18 cellular contexts compared by ENCODE assay signal in the genomic region with DNA sequence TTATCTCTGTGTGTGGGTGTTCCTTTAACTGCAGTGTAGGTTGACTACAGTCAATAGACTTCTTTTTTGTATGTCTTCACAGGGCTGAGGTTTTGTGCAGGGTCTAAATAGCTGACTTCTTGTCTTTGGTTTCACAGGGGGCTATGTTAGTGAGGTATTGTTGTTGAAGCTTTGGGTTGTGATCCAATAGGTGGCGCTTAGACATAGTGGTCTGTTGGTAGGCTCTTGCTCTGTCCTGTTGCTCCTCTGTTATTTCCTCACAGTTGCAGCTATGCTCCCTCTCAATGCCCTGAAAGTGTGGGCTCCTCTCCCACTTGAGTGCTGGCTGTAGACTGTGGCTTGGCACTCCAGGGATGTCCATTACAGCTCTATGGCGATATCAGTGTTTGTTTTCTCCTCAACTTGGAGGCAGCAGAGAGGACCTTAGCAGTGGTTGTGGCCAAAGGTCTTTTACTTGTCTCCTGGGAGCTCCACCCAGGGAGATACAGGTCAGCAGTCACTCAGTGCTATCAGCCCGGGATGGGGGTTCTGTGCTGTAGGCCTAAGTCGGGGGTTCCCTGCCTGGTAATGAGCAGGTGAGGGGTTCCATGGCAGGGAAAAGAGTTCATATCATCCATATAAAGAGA. TPM values are rescaled to one million over a fixed set of nuclear protein-coding genes. Genes with fewer than 3 reads are reported as not detected.
DNase-seq lines count a peak whose midpoint lies in the region; ATAC-seq and TF ChIP-seq lines count a peak whose summit lies in the region.
"Had no signal": no experiment of that assay in that cellular context is flagged by ENCODE, and none has a peak within 500 bp of the region (broad histone marks: within the 10 kb centered on the region; RNA-seq: fewer than 3 reads in every experiment).

No MANE protein-coding gene starts in this region.

- H2BK15ac ChIP-seq in mesendoderm (replicated peaks; ENCODE audit: low read depth): no peak overlapping the region

- no peak overlapping the region for H3K4me3 ChIP-seq in NT2/D1 (ENCODE audit: insufficient read length, low read depth)
- no peak overlapping the region for H3K4me3 ChIP-seq in mesendoderm (ENCODE audit: low read length)
- no peak overlapping the region for H3K4me3 ChIP-seq in body of pancreas
- H3K4me3 ChIP-seq: PC-9, SJSA1 had no signal

- TF ChIP-seq CTCF in endothelial cell (IDR thresholded peaks at IDR 0.05; ENCODE audit: unreplicated experiment): no peak
- TF ChIP-seq CTCF in body of pancreas (IDR thresholded peaks at IDR 0.05): no peak

- H3K4me1 ChIP-seq in NT2/D1 (ENCODE audit: insufficient read depth, insufficient read length) (no peaks in the 10 kb centered on the region), mesendoderm (ENCODE audit: control insufficient read depth, low read depth, low read length) (no peaks in the 10 kb centered on the region), body of pancreas (no peaks in the 10 kb centered on the region)
- H3K4me1 ChIP-seq: Caco-2, SJSA1 had no signal

- H3K56ac ChIP-seq in mesendoderm (ENCODE audit: low read length): no peak overlapping the region

- H3K36me3 ChIP-seq in NT2/D1 (ENCODE audit: insufficient read depth, insufficient read length, low read length): no peaks in the 10 kb centered on the region
- no peaks in the 10 kb centered on the region for H3K36me3 ChIP-seq in mesendoderm (ENCODE audit: control insufficient read depth, insufficient read depth, low read length)
- no peaks in the 10 kb centered on the region for H3K36me3 ChIP-seq in body of pancreas (replicated peaks in 1 of 2; ENCODE audit: insufficient read depth in 1 of 2, low read depth in 2 of 2)
- H3K36me3 ChIP-seq: SJSA1 had no signal

- H4K5ac ChIP-seq in mesendoderm (ENCODE audit: low read length): no peak overlapping the region

- no peaks in the 10 kb centered on the region for H3K79me2 ChIP-seq in mesendoderm (ENCODE audit: control insufficient read depth, insufficient read depth, low read length)

- no peak overlapping the region for H3K23ac ChIP-seq in mesendoderm (ENCODE audit: low read length)

- no peak overlapping the region for H3K4me3 Mint-ChIP-seq in endothelial cell (ENCODE audit: unreplicated experiment)

- H2BK5ac ChIP-seq in mesendoderm (ENCODE audit: low read length): no peak overlapping the region

- intact Hi-C loops in body of pancreas (cut with DNase I): no loop called here

- H4K8ac ChIP-seq in mesendoderm (ENCODE audit: low read depth, low read length): no peak overlapping the region

- H3K18ac ChIP-seq in mesendoderm (ENCODE audit: low read length): no peak overlapping the region

- H3K9me3 Mint-ChIP-seq in endothelial cell (ENCODE audit: unreplicated experiment): no peaks in the 10 kb centered on the region

- peak; percentile 66 for DNase-seq in ELF-1 (ENCODE audit: low read depth, low spot score)
- peak; percentile 2 for DNase-seq in NT2/D1 (ENCODE audit: low read depth, low spot score)
- peak; percentile 2 for DNase-seq in endothelial cell (ENCODE audit: low spot score)
- peak; percentile 60 for DNase-seq in mesendoderm
- no peak for DNase-seq in body of pancreas
- DNase-seq in EL: no peak
- DNase-seq: Caco-2, DMS153, NCI-H1048, NCI-H146, NCI-H345, NCI-H526, PC-9, T-helper 1 cell had no signal

- H2BK120ac ChIP-seq in mesendoderm (ENCODE audit: low read depth, low read length): no peak overlapping the region

- no CpG with 5 or more reads among the region's 4 CpGs for WGBS in mesendoderm (ENCODE audit: extremely low coverage, insufficient coverage, low lambda C conversion rate)
- 66 to 83% methylated on average over 4 of the region's 4 CpGs for WGBS in body of pancreas, 2 donors

- H3K4ac ChIP-seq in mesendoderm (ENCODE audit: low read depth, low read length): no peak overlapping the region

- no peak overlapping the region for H2AK5ac ChIP-seq in mesendoderm (ENCODE audit: low read length)

- H3K4me1 Mint-ChIP-seq in endothelial cell (ENCODE audit: unreplicated experiment): no peaks in the 10 kb centered on the region

- H3K27ac ChIP-seq in mesendoderm (ENCODE audit: low read depth, low read length) (no peak overlapping the region), body of pancreas (no peak overlapping the region)
- H3K27ac ChIP-seq: KMS-11, PC-9, SJSA1 had no signal

- H3K27me3 Mint-ChIP-seq in endothelial cell (ENCODE audit: unreplicated experiment): no peaks in the 10 kb centered on the region

- no peak overlapping the region for H3K4me2 ChIP-seq in mesendoderm (ENCODE audit: low read length)
- H3K4me2 ChIP-seq: KMS-11, PC-9 had no signal

- no peaks in the 10 kb centered on the region for H3K9me3 ChIP-seq in NT2/D1 (ENCODE audit: insufficient read depth, low read length)
- no peaks in the 10 kb centered on the region for H3K9me3 ChIP-seq in body of pancreas
- H3K9me3 ChIP-seq: SJSA1 had no signal

- ATAC-seq in body of pancreas (no peak), GM19455 (IDR thresholded peaks at IDR 0.05; ENCODE audit: unreplicated experiment) (no peak)

- H3K27me3 ChIP-seq in NT2/D1 (ENCODE audit: insufficient read depth, insufficient read length): no peaks in the 10 kb centered on the region
- H3K27me3 ChIP-seq in mesendoderm (ENCODE audit: insufficient read depth, low read length, poor library complexity): no peaks in the 10 kb centered on the region
- H3K27me3 ChIP-seq in body of pancreas: no peaks in the 10 kb centered on the region
- H3K27me3 ChIP-seq: SJSA1 had no signal

- H3K36me3 Mint-ChIP-seq in endothelial cell (ENCODE audit: low read depth, unreplicated experiment): no peaks in the 10 kb centered on the region

- no peaks in the 10 kb centered on the region for H3K79me1 ChIP-seq in mesendoderm (ENCODE audit: low read length)

- no peak for TF ChIP-seq POLR2A in body of pancreas (IDR thresholded peaks at IDR 0.05)

- H3K9ac ChIP-seq in NT2/D1 (ENCODE audit: insufficient read length, low read depth) (no peak overlapping the region), mesendoderm (ENCODE audit: low read length) (no peak overlapping the region)
- H3K9ac ChIP-seq: KMS-11 had no signal

- H3K27ac Mint-ChIP-seq in endothelial cell (ENCODE audit: unreplicated experiment): no peak overlapping the region

RNA-seq across cellular contexts. Expression of gene POF1B, which starts 14.0 kb away (rescaled TPM):
- total RNA-seq in endothelial cell (ENCODE audit: unreplicated experiment) (not detected), body of pancreas (10 to 100 TPM in 1 of 2 donors, 1 to 10 TPM in 1; 8.6 to 24.1 TPM)
- polyA plus RNA-seq in mesendoderm (2013, experiment 1 of 2): 0.18 TPM
- polyA plus RNA-seq in mesendoderm (2013, experiment 2 of 2): 0.20 TPM
- total RNA-seq: M059J, SJSA1 had no signal

Comparison
In these comparisons a context has a peak if more than half of its experiments do, and no peak if none do; other contexts are left out.
1. DNase-seq: peak in ELF-1 (single experiment), NT2/D1 (single experiment), endothelial cell (single experiment) and mesendoderm (single experiment); none in body of pancreas (0 of 4) and EL (single experiment).